ENCODE assay signal across 8 cellular contexts in the genomic region with DNA sequence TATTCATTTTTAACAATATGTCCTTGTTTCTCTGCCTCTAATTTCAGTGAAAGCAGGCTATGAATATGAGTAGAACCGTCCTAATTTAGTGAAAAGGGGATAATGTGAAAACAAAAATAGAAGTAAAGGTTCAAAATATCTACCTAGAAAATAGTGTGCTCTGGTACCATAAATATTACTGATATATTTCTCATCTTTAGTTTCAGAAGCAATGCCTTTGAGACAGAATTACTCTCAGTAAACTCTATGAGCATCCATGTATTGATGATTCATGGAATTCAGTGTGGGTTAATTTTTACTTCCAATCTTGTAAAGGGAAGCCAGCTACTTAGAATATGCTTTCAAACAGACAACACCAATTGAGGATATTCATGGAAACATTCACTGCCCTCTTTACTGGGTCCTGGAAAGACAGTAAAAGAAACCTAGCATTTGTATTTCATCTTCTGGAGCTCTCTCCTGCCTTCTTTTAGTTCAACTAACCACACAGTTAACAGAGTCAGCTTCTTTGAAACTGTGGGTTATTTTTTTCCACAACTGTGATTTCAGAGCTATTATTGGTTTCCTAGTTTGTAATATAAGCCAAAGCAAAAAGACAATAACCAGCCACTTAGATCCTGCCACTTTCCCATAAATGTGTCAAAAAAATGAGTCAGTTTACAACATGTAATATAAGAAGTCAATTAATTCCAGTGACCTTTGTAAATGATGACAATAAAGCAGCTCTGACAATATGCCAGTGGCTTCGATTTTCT.
DNase-seq lines count a peak whose midpoint lies in the region; ATAC-seq and TF ChIP-seq lines count a peak whose summit lies in the region.

No MANE protein-coding gene starts in this region.

- peak overlapping the region; percentile 22; the same call in 1 of the 2 replicates for H2AFZ ChIP-seq in MM.1S (ENCODE audit: low read length)

- H3K36me3 ChIP-seq in MM.1S (replicated peaks; ENCODE audit: insufficient read depth, low read length) (no peaks in the 10 kb centered on the region), endocrine pancreas (ENCODE audit: control insufficient read depth, insufficient read depth, low read length) (no peaks in the 10 kb centered on the region)

- H3K9ac ChIP-seq in MM.1S (ENCODE audit: low read length): peak overlapping the region; percentile 16; the same call in 1 of the 2 replicates
- no peak overlapping the region for H3K9ac ChIP-seq in endocrine pancreas (ENCODE audit: control insufficient read depth, insufficient read depth, low read length)

- no peaks in the 10 kb centered on the region for H3K9me2 ChIP-seq in MM.1S (replicated peaks; ENCODE audit: insufficient read depth, low read length)

- H3K4me1 ChIP-seq in MM.1S (ENCODE audit: low read length) (peaks cover 40% of the 10 kb centered on the region), endocrine pancreas (ENCODE audit: control insufficient read depth, insufficient read depth, low read length) (peaks cover 3% of the 10 kb centered on the region)

- no peaks in the 10 kb centered on the region for H3K79me2 ChIP-seq in MM.1S (ENCODE audit: low read length)

- H3K27ac ChIP-seq in MM.1S (ENCODE audit: low read length): peak overlapping the region; percentile 63

- H3K4me2 ChIP-seq in MM.1S (ENCODE audit: low read depth, low read length): peak overlapping the region; percentile 56

- DNase-seq in AG04449 (ENCODE audit: low read depth, low spot score) (no peak), MM.1S (peak; percentile 82), ecto neural progenitor cell (ENCODE audit: low spot score) (no peak), NAMALWA (ENCODE audit: low spot score) (no peak), kidney glomerular epithelial cell (lab: John Stamatoyannopoulos, UW) (no peak)
- DNase-seq in activated CD4-positive, CD25-positive, alpha-beta regulatory T cell (lab: John Stamatoyannopoulos, UW): no peak

- TF ChIP-seq CTCF in AG04449 (IDR thresholded peaks at IDR 0.05; ENCODE audit: insufficient read depth, low read length, missing control alignments) (no peak), MM.1S (IDR thresholded peaks at IDR 0.05; ENCODE audit: low read length) (no peak)

- POLR2A ChIA-PET in AG04449 (lab: Yijun Ruan, JAX): interaction anchor here (0.7 kb wide), 1 partner anchor 20 kb away, joined by 3 read pairs; no protein-coding TSS in a partner anchor

- ATAC-seq in GM19455 (IDR thresholded peaks at IDR 0.05; ENCODE audit: unreplicated experiment): peak; percentile 62

- CTCF ChIA-PET in AG04449 (lab: Yijun Ruan, JAX): interaction anchor here (0.7 to 2.1 kb wide), 2 partner anchors 9 to 16 kb away, joined by 3 to 6 read pairs; no protein-coding TSS in a partner anchor

- H3K4me3 ChIP-seq in AG04449 (ENCODE audit: low read depth, low read length) (peak overlapping the region; percentile 48), MM.1S (ENCODE audit: low read length) (peak overlapping the region; percentile 36), endocrine pancreas (ENCODE audit: control insufficient read depth, insufficient read depth, low read length) (peak overlapping the region; percentile 97)

- H3K9me3 ChIP-seq in MM.1S (replicated peaks; ENCODE audit: insufficient read depth, low read length) (no peaks in the 10 kb centered on the region), endocrine pancreas (ENCODE audit: control insufficient read depth, low read length) (no peaks in the 10 kb centered on the region)

- no peaks in the 10 kb centered on the region for H4K20me1 ChIP-seq in MM.1S (ENCODE audit: insufficient read depth, low read length)

- peaks cover 18% of the 10 kb centered on the region for H3F3A ChIP-seq in MM.1S (ENCODE audit: insufficient read depth, low read length)

- H3K27me3 ChIP-seq in MM.1S (replicated peaks; ENCODE audit: insufficient read depth, low read length): no peaks in the 10 kb centered on the region
- no peaks in the 10 kb centered on the region for H3K27me3 ChIP-seq in endocrine pancreas (ENCODE audit: control insufficient read depth, insufficient read depth, low read length)

Comparison
In these comparisons a context has a peak if more than half of its experiments do, and no peak if none do; other contexts are left out.
1. H3K4me3 ChIP-seq: peak in every context shown above with its lines; median percentile 97 in endocrine pancreas; 48 in AG04449; 36 in MM.1S.